ENCODE assay signal across 8 cellular contexts in genomic region chr19:46602392-46603194, GRCh38. TPM values are rescaled to one million over a fixed set of nuclear protein-coding genes. Genes with fewer than 3 reads are reported as not detected.
DNase-seq lines count a peak whose midpoint lies in the region; ATAC-seq and TF ChIP-seq lines count a peak whose summit lies in the region.

No MANE protein-coding gene starts in this region.

- WGBS in gastroesophageal sphincter (ENCODE audit: low coverage in 1 of 2), 2 donors = 7 to 10% methylated on average over 2 to 9 of the region's 23 CpGs

- TF ChIP-seq CTCF in gastroesophageal sphincter (IDR thresholded peaks at IDR 0.05) (no peak), progenitor cell of endocrine pancreas (IDR thresholded peaks at IDR 0.05; ENCODE audit: unreplicated experiment) (no peak)

- in situ Hi-C loops in HAP-1 (cut with MboI; ENCODE audit: low sequenced_read_pairs) = no loop called here

- peak overlapping the region; percentile 97 for H3K4me3 Mint-ChIP-seq in progenitor cell of endocrine pancreas (ENCODE audit: low read depth)

- peaks cover 11% of the 10 kb centered on the region for H3K4me1 ChIP-seq in HAP-1
- peaks cover 0 to 67% (median 29%) of the 10 kb centered on the region in 3 donors for H3K4me1 ChIP-seq in gastroesophageal sphincter

- no peaks in the 10 kb centered on the region for H3K27me3 Mint-ChIP-seq in progenitor cell of endocrine pancreas

- no peak for TF ChIP-seq POLR2A in gastroesophageal sphincter (IDR thresholded peaks at IDR 0.05)

- peak in 1 of 2 experiments; percentile 29 for DNase-seq in HAP-1 (ENCODE audit: low spot score in 2 of 2)
- DNase-seq in activated CD8-positive, alpha-beta memory T cell treated with anti-CD3 and anti-CD28 coated beads for 24 hours = peak; percentile 83
- DNase-seq in progenitor cell of endocrine pancreas (ENCODE audit: low spot score, unreplicated experiment) = no peak
- no peak for DNase-seq in HPDE6-E6E7 (ENCODE audit: extremely low spot score)
- no peak for DNase-seq in NCI-H774 (lab: John Stamatoyannopoulos, UW)

- H3K27ac ChIP-seq in gastroesophageal sphincter = peak overlapping the region in 3 of 4 donors; percentile 92 to 98 (median 98)

- no peak for TF ChIP-seq EP300 in gastroesophageal sphincter (IDR thresholded peaks at IDR 0.05)

- H3K36me3 ChIP-seq in HAP-1 (replicated peaks) (peaks cover 38% of the 10 kb centered on the region), gastroesophageal sphincter (peaks cover 0 to 24% of the 10 kb centered on the region in 2 donors)

- no peak for ATAC-seq in gastroesophageal sphincter
- no peak for ATAC-seq in esophagus mucosa
- ATAC-seq in GM21528 (IDR thresholded peaks at IDR 0.05; ENCODE audit: low FRiP score, unreplicated experiment) = no peak

- no peaks in the 10 kb centered on the region for H3K27me3 ChIP-seq in HAP-1 (ENCODE audit: low read depth)
- no peaks in the 10 kb centered on the region for H3K27me3 ChIP-seq in gastroesophageal sphincter

- H3K4me3 ChIP-seq in HAP-1 (peak overlapping the region; percentile 100), gastroesophageal sphincter (peak overlapping the region; percentile 95 to 98)

- peak overlapping the region; percentile 97 for H3K27ac Mint-ChIP-seq in progenitor cell of endocrine pancreas

- peaks cover 7% of the 10 kb centered on the region for H3K9me3 Mint-ChIP-seq in progenitor cell of endocrine pancreas (ENCODE audit: low read depth)

- peaks cover 5% of the 10 kb centered on the region for H3K36me3 Mint-ChIP-seq in progenitor cell of endocrine pancreas (ENCODE audit: insufficient read depth)

- H3K4me1 Mint-ChIP-seq in progenitor cell of endocrine pancreas (ENCODE audit: low read depth) = peaks cover 32% of the 10 kb centered on the region

- H3K9me3 ChIP-seq in HAP-1 (no peaks in the 10 kb centered on the region), gastroesophageal sphincter (peaks cover 0 to 11% (median 0%) of the 10 kb centered on the region in 3 donors)

RNA-seq across cellular contexts. Expression of gene CALM3, which starts 1.5 kb away (rescaled TPM):
- total RNA-seq in gastroesophageal sphincter = 100 to 1,000 TPM; 128 to 193 (median 163) TPM
- 387 and 399 TPM in 2 replicates for total RNA-seq in progenitor cell of endocrine pancreas
- total RNA-seq in esophagus mucosa = 109 TPM

RNA-seq across cellular contexts. Expression of gene PTGIR, which starts 22.3 kb away (rescaled TPM):
- total RNA-seq in gastroesophageal sphincter = 1 to 10 TPM; 3.6 to 5.9 (median 4.3) TPM
- total RNA-seq in progenitor cell of endocrine pancreas = not detected in 2 replicates
- 0.12 TPM for total RNA-seq in esophagus mucosa

RNA-seq across cellular contexts. Expression of gene GNG8, which starts 33.4 kb away (rescaled TPM):
- not detected for total RNA-seq in gastroesophageal sphincter
- not detected in 2 replicates for total RNA-seq in progenitor cell of endocrine pancreas
- not detected for total RNA-seq in esophagus mucosa

RNA-seq across cellular contexts. Expression of gene DACT3, which starts 58.4 kb away (rescaled TPM):
- total RNA-seq in gastroesophageal sphincter (100 to 1,000 TPM in 1 of 4 donors, 10 to 100 TPM in 3; 42.9 to 105 (median 53.1) TPM), progenitor cell of endocrine pancreas (2.6 and 3.1 TPM in 2 replicates), esophagus mucosa (0.32 TPM)
